ENCODE assay signal across 11 cellular contexts in genomic region chr1:234985531-234986294, GRCh38.
A peak's percentile ranks its signal among the peaks of the same experiment; 100 is the strongest.
DNase-seq lines count a peak whose midpoint lies in the region; ATAC-seq, FAIRE-seq and TF ChIP-seq lines count a peak whose summit lies in the region.
"Had no signal": no experiment of that assay in that cellular context is flagged by ENCODE, and none has a peak within 500 bp of the region (broad histone marks: within the 10 kb centered on the region; RNA-seq: fewer than 3 reads in every experiment).

No MANE protein-coding gene starts in this region.

- no peak overlapping the region for H3K4me3 ChIP-seq in K562

- H3K36me3 ChIP-seq in K562 (ENCODE audit: control insufficient read depth, insufficient read depth, low read length), result no peaks in the 10 kb centered on the region

- H3K27ac Mint-ChIP-seq in activated CD4-positive, alpha-beta memory T cell treated with anti-CD3 and anti-CD28 coated beads for 36 hours, result peak overlapping the region; percentile 85
- no peak overlapping the region for H3K27ac Mint-ChIP-seq in activated CD4-positive, alpha-beta memory T cell treated with anti-CD3 and anti-CD28 coated beads, Interleukin-2, amount 10 ng/mL, durations not matched to agents 7 days and 5 days
- H3K27ac Mint-ChIP-seq in mesothelial cell of epicardium, result peak overlapping the region; percentile 30

- H3K9me3 Mint-ChIP-seq in activated CD4-positive, alpha-beta memory T cell treated with anti-CD3 and anti-CD28 coated beads for 36 hours, result no peaks in the 10 kb centered on the region
- peaks cover 3% of the 10 kb centered on the region for H3K9me3 Mint-ChIP-seq in activated CD4-positive, alpha-beta memory T cell treated with anti-CD3 and anti-CD28 coated beads, Interleukin-2, amount 10 ng/mL, durations not matched to agents 7 days and 5 days
- no peaks in the 10 kb centered on the region for H3K9me3 Mint-ChIP-seq in mesothelial cell of epicardium

- peaks cover 24 to 48% of the 10 kb centered on the region in 2 experiments for H3K4me1 ChIP-seq in K562 (replicated peaks in 1 of 2; ENCODE audit: control insufficient read depth in 2 of 2, insufficient read depth in 2 of 2, low read length in 2 of 2)

- H3K4me3 Mint-ChIP-seq in activated CD4-positive, alpha-beta memory T cell treated with anti-CD3 and anti-CD28 coated beads for 36 hours, result no peak overlapping the region
- H3K4me3 Mint-ChIP-seq in activated CD4-positive, alpha-beta memory T cell treated with anti-CD3 and anti-CD28 coated beads, Interleukin-2, amount 10 ng/mL, durations not matched to agents 7 days and 5 days, result no peak overlapping the region
- no peak overlapping the region for H3K4me3 Mint-ChIP-seq in mesothelial cell of epicardium

- no peaks in the 10 kb centered on the region for H3K9me1 ChIP-seq in K562 (ENCODE audit: control insufficient read depth, insufficient read depth, low read length)

- no peaks in the 10 kb centered on the region for H3K27me3 ChIP-seq in K562 (ENCODE audit: control insufficient read depth in 2 of 2, insufficient read depth in 2 of 2, low read length in 2 of 2)

- TF ChIP-seq RAD21 in K562 (CRISPR knock-in tag; conservative IDR thresholded peaks at IDR 0.05 in 1 of 2, IDR thresholded peaks at IDR 0.05 in 1 of 2), result no peak

- intact Hi-C loops in activated CD4-positive, alpha-beta memory T cell treated with anti-CD3 and anti-CD28 coated beads for 36 hours (cut with micrococcal nuclease), result no loop called here
- intact Hi-C loops in K562 (cut with micrococcal nuclease), result loop anchor here (2.0 kb wide), 1 partner anchor 71 kb away; no protein-coding TSS in a partner anchor

- TF ChIP-seq POLR2A in K562 (conservative IDR thresholded peaks at IDR 0.05), result no peak

- no peaks in the 10 kb centered on the region for H3K79me2 ChIP-seq in K562 (ENCODE audit: control insufficient read depth, insufficient read depth, low read length)

- H3K9ac ChIP-seq in K562 (ENCODE audit: insufficient read depth in 1 of 2, low read depth in 2 of 2, low read length in 2 of 2), result no peak overlapping the region

- ATAC-seq in K562, result no peak
- no peak for ATAC-seq in GM19452 (IDR thresholded peaks at IDR 0.05; ENCODE audit: unreplicated experiment)
- ATAC-seq in GM21717 (IDR thresholded peaks at IDR 0.05; ENCODE audit: unreplicated experiment), result no peak

- no peak overlapping the region for H3K27ac ChIP-seq in K562 (ENCODE audit: extremely low read depth, low read depth, low read length)
- peak overlapping the region; percentile 75 for H3K27ac ChIP-seq in temporal lobe (ENCODE audit: low read depth, low read length)

- in situ Hi-C loops in K562 (cut with MboI), result no loop called here

- WGBS in K562 (ENCODE audit: insufficient coverage, low coverage, missing lambda C conversion rate), result 89% methylated on average over 6 of the region's 10 CpGs

- no peaks in the 10 kb centered on the region for H3K27me3 Mint-ChIP-seq in activated CD4-positive, alpha-beta memory T cell treated with anti-CD3 and anti-CD28 coated beads for 36 hours
- H3K27me3 Mint-ChIP-seq in activated CD4-positive, alpha-beta memory T cell treated with anti-CD3 and anti-CD28 coated beads, Interleukin-2, amount 10 ng/mL, durations not matched to agents 7 days and 5 days, result no peaks in the 10 kb centered on the region
- H3K27me3 Mint-ChIP-seq in mesothelial cell of epicardium (ENCODE audit: low read depth), result no peaks in the 10 kb centered on the region
- H3K27me3 Mint-ChIP-seq: brain had no signal

- TF ChIP-seq CTCF in K562 (IDR thresholded peaks at IDR 0.05 in 2 of 3, conservative IDR thresholded peaks at IDR 0.05 in 1 of 3; ENCODE audit: insufficient read depth in 2 of 3, low read depth in 1 of 3, low read length in 3 of 3), result no peak
- TF ChIP-seq CTCF in mesothelial cell of epicardium (IDR thresholded peaks at IDR 0.05; ENCODE audit: unreplicated experiment), result no peak

- H3K36me3 Mint-ChIP-seq in activated CD4-positive, alpha-beta memory T cell treated with anti-CD3 and anti-CD28 coated beads for 36 hours, result no peaks in the 10 kb centered on the region
- H3K36me3 Mint-ChIP-seq in activated CD4-positive, alpha-beta memory T cell treated with anti-CD3 and anti-CD28 coated beads, Interleukin-2, amount 10 ng/mL, durations not matched to agents 7 days and 5 days (ENCODE audit: low read depth), result peaks cover 18% of the 10 kb centered on the region
- no peaks in the 10 kb centered on the region for H3K36me3 Mint-ChIP-seq in mesothelial cell of epicardium
- H3K36me3 Mint-ChIP-seq: brain had no signal

- FAIRE-seq in K562 (lab: Jason Lieb, UNC), result no peak
- FAIRE-seq: GM12891 had no signal

- peaks cover 80% of the 10 kb centered on the region for H3K4me1 Mint-ChIP-seq in activated CD4-positive, alpha-beta memory T cell treated with anti-CD3 and anti-CD28 coated beads for 36 hours (ENCODE audit: low read depth)
- H3K4me1 Mint-ChIP-seq in activated CD4-positive, alpha-beta memory T cell treated with anti-CD3 and anti-CD28 coated beads, Interleukin-2, amount 10 ng/mL, durations not matched to agents 7 days and 5 days, result peaks cover 74% of the 10 kb centered on the region
- peaks cover 27% of the 10 kb centered on the region for H3K4me1 Mint-ChIP-seq in mesothelial cell of epicardium

- no peaks in the 10 kb centered on the region for H3K9me3 ChIP-seq in K562 (replicated peaks; ENCODE audit: control insufficient read depth, insufficient read depth, low read depth, low read length)

- TF ChIP-seq EP300 in K562 (IDR thresholded peaks at IDR 0.05; ENCODE audit: low read length), result no peak

- H3K4me2 ChIP-seq in K562 (ENCODE audit: insufficient read depth, low read length), result no peak overlapping the region

- no peak for DNase-seq in activated CD4-positive, alpha-beta memory T cell treated with anti-CD3 and anti-CD28 coated beads for 36 hours
- no peak for DNase-seq in activated CD4-positive, alpha-beta memory T cell treated with anti-CD3 and anti-CD28 coated beads, Interleukin-2, amount 10 ng/mL, durations not matched to agents 7 days and 5 days
- no peak for DNase-seq in K562 (ENCODE audit: extremely low read depth in 1 of 4, low spot score in 3 of 4)
- no peak for DNase-seq in mesothelial cell of epicardium (ENCODE audit: low spot score in 2 of 2, unreplicated experiment in 2 of 2)
- DNase-seq in activated gamma-delta T cell (lab: John Stamatoyannopoulos, UW), result no peak
- DNase-seq: NCI-H1436 treated with DMSO at 0.1 percent for 48 hours had no signal

- no peaks in the 10 kb centered on the region for H4K20me1 ChIP-seq in K562 (replicated peaks; ENCODE audit: control insufficient read depth, insufficient read depth, low read length)

- CTCF ChIA-PET in activated CD4-positive, alpha-beta memory T cell treated with anti-CD3 and anti-CD28 coated beads for 36 hours (lab: Charles Lee), result no interaction called here
- CTCF ChIA-PET in activated CD4-positive, alpha-beta memory T cell treated with anti-CD3 and anti-CD28 coated beads, Interleukin-2, amount 10 ng/mL, durations not matched to agents 7 days and 5 days (lab: Charles Lee), result interaction anchor here (0.9 to 1.3 kb wide), 2 partner anchors 11 to 98 kb away, joined by 3 to 6 read pairs; no protein-coding TSS in a partner anchor
- CTCF ChIA-PET in K562 (lab: Yijun Ruan, JAX; ENCODE audit: low intra/inter-chr PET ratio), result interaction anchor here (0.5 kb wide), 1 partner anchor 125 kb away, joined by 4 read pairs; no protein-coding TSS in a partner anchor

- no TSS peak for BruUV-seq in K562 (replicated peaks; lab: Mats Ljungman, UMichigan)

- POLR2A ChIA-PET in activated CD4-positive, alpha-beta memory T cell treated with anti-CD3 and anti-CD28 coated beads for 36 hours (lab: Charles Lee), result no interaction called here
- POLR2A ChIA-PET in activated CD4-positive, alpha-beta memory T cell treated with anti-CD3 and anti-CD28 coated beads, Interleukin-2, amount 10 ng/mL, durations not matched to agents 7 days and 5 days (lab: Charles Lee), result interaction anchor here (0.9 kb wide), 1 partner anchor 381 kb away, joined by 3 read pairs; no protein-coding TSS in a partner anchor
- POLR2A ChIA-PET in K562 (lab: Yijun Ruan, JAX), result interaction anchor here (1.1 to 1.2 kb wide), 2 partner anchors 9 to 11 kb away, joined by 3 to 4 read pairs; no protein-coding TSS in a partner anchor

- H2AFZ ChIP-seq in K562 (ENCODE audit: low read depth, low read length), result peak overlapping the region; percentile 90

TF ChIP-seq in K562, 482 proteins besides CTCF, POLR2A, EP300 and RAD21:
- TF ChIP-seq RFX1 (IDR thresholded peaks at IDR 0.05) (no peak), NFIC (IDR thresholded peaks at IDR 0.05) (peak; percentile 66), MEIS2 (IDR thresholded peaks at IDR 0.05; ENCODE audit: partially characterized antibody) (no peak), BRD4 (IDR thresholded peaks at IDR 0.05) (peak; percentile 64; the same call in 1 of the 2 replicates), TCF7L2 (IDR thresholded peaks at IDR 0.05; ENCODE audit: low read depth, low read length) (no peak), CLOCK (CRISPR knock-in tag; IDR thresholded peaks at IDR 0.05; ENCODE audit: borderline replicate concordance) (no peak), ZNF589 (CRISPR knock-in tag; IDR thresholded peaks at IDR 0.05; ENCODE audit: low read depth) (0 out of 2 replicates have a peak, but pooled peaks have one; percentile 9), ZNF175 (CRISPR knock-in tag; IDR thresholded peaks at IDR 0.05; ENCODE audit: low read depth) (no peak)
